10 cellular contexts compared by ENCODE assay signal in genomic region chr12:6964605-6965025, GRCh38. TPM values are rescaled to one million over a fixed set of nuclear protein-coding genes. Genes with fewer than 3 reads are reported as not detected.
A peak's percentile ranks its signal among the peaks of the same experiment; 100 is the strongest.
DNase-seq lines count a peak whose midpoint lies in the region; ATAC-seq, FAIRE-seq and TF ChIP-seq lines count a peak whose summit lies in the region.
"Had no signal": no experiment of that assay in that cellular context is flagged by ENCODE, and none has a peak within 500 bp of the region (broad histone marks: within the 10 kb centered on the region; RNA-seq: fewer than 3 reads in every experiment).

No MANE protein-coding gene starts in this region.

- TF ChIP-seq POLR2A in stomach (IDR thresholded peaks at IDR 0.05) = no peak

- FAIRE-seq in keratinocyte (lab: Jason Lieb, UNC) = no peak
- FAIRE-seq: A204.1 had no signal

- TF ChIP-seq EP300 in stomach (IDR thresholded peaks at IDR 0.05) = no peak

- POLR2A ChIA-PET in activated CD8-positive, alpha-beta T cell treated with anti-CD3 and anti-CD28 coated beads, Interleukin-2, amount 10 ng/mL, durations not matched to agents 7 days and 5 days (lab: Charles Lee) = interaction anchor here (0.7 to 18.7 kb wide), 7 partner anchors 19 to 98 kb away, joined by 3 to 1099 read pairs (median 4); partner anchors contain the start of genes C12orf57, ENO2, LPCAT3 and PTPN6

- H3K4me1 Mint-ChIP-seq in activated CD8-positive, alpha-beta T cell treated with anti-CD3 and anti-CD28 coated beads, Interleukin-2, amount 10 ng/mL, durations not matched to agents 7 days and 5 days (ENCODE audit: low read depth) = peaks cover 80% of the 10 kb centered on the region

- DNase-seq in DMS53 (lab: John Stamatoyannopoulos, UW) (peak; percentile 76), DMS53 treated with DMSO at 0.1 percent for 48 hours (lab: John Stamatoyannopoulos, UW; ENCODE audit: unreplicated experiment) (no peak), keratinocyte (ENCODE audit: low read depth, low spot score) (no peak), stomach (no peak), MV-4-11 (lab: John Stamatoyannopoulos, UW) (no peak)
- DNase-seq in activated CD8-positive, alpha-beta T cell treated with anti-CD3 and anti-CD28 coated beads, Interleukin-2, amount 10 ng/mL, durations not matched to agents 7 days and 5 days = no peak
- no peak for DNase-seq in stimulated activated naive CD4-positive, alpha-beta T cell (lab: John Stamatoyannopoulos, UW)

- WGBS in stomach, 5 donors = 30 to 51% (median 31%) methylated on average over 5 to 8 of the region's 8 CpGs

- peaks cover 66% of the 10 kb centered on the region for H3K36me3 Mint-ChIP-seq in activated CD8-positive, alpha-beta T cell treated with anti-CD3 and anti-CD28 coated beads, Interleukin-2, amount 10 ng/mL, durations not matched to agents 7 days and 5 days (ENCODE audit: low read depth)

- H3K27ac ChIP-seq in keratinocyte (ENCODE audit: control insufficient read depth, insufficient read depth, low read length) (peak overlapping the region; percentile 95), stomach (peak overlapping the region; percentile 93 to 97 (median 96))

- H3K4me3 ChIP-seq in keratinocyte (ENCODE audit: control insufficient read depth in 2 of 3, extremely low read depth in 1 of 3, insufficient read depth in 2 of 3, low read depth in 1 of 3, low read length in 3 of 3) (peak overlapping the region; percentile 80 to 94 (median 81)), stomach (peak overlapping the region; percentile 47 to 68 (median 58))

- intact Hi-C loops in stomach (cut with DNase I; ENCODE audit: low total_unique reads) = no loop called here

- no peak for ATAC-seq in activated CD8-positive, alpha-beta T cell treated with anti-CD3 and anti-CD28 coated beads, Interleukin-2, amount 10 ng/mL, durations not matched to agents 7 days and 5 days
- ATAC-seq in GM18519 (IDR thresholded peaks at IDR 0.05; ENCODE audit: low FRiP score, unreplicated experiment) = no peak

- H3K79me2 ChIP-seq in keratinocyte (ENCODE audit: control insufficient read depth, insufficient read depth, low read length) = peaks cover 62% of the 10 kb centered on the region

- peak overlapping the region; percentile 99 for H3K9ac ChIP-seq in keratinocyte (ENCODE audit: control insufficient read depth, extremely low read depth, insufficient read depth, low read length)

- no peaks in the 10 kb centered on the region for H3K27me3 Mint-ChIP-seq in activated CD8-positive, alpha-beta T cell treated with anti-CD3 and anti-CD28 coated beads, Interleukin-2, amount 10 ng/mL, durations not matched to agents 7 days and 5 days (ENCODE audit: low read depth)

- H3K9me1 ChIP-seq in keratinocyte (ENCODE audit: control insufficient read depth, extremely low read depth, insufficient read depth, low read length) = peaks cover 3% of the 10 kb centered on the region

- H3K4me1 ChIP-seq in keratinocyte (ENCODE audit: control insufficient read depth, extremely low read depth, insufficient read depth, low read length) = peaks cover 51% of the 10 kb centered on the region
- peaks cover 71 to 90% (median 83%) of the 10 kb centered on the region in 4 donors for H3K4me1 ChIP-seq in stomach

- H3K27ac Mint-ChIP-seq in activated CD8-positive, alpha-beta T cell treated with anti-CD3 and anti-CD28 coated beads, Interleukin-2, amount 10 ng/mL, durations not matched to agents 7 days and 5 days = peak overlapping the region; percentile 77

- dilution Hi-C loops in keratinocyte (cut with MboI; ENCODE audit: extremely low pct_ligation_motif_present, low sequenced_read_pairs) = no loop called here

- TF ChIP-seq CTCF in keratinocyte (optimal IDR thresholded peaks at IDR 0.05 in 1 of 3, IDR thresholded peaks at IDR 0.05 in 1 of 3, conservative IDR thresholded peaks at IDR 0.05 in 1 of 3; ENCODE audit: extremely low read depth in 1 of 3, insufficient read depth in 2 of 3, low read length in 3 of 3) = no peak
- no peak for TF ChIP-seq CTCF in stomach (IDR thresholded peaks at IDR 0.05)

- H3K36me3 ChIP-seq in keratinocyte (ENCODE audit: control insufficient read depth in 2 of 2, extremely low read depth in 1 of 2, insufficient read depth in 2 of 2, low read length in 2 of 2) (peaks cover 23 to 47% of the 10 kb centered on the region in 2 experiments), stomach (peaks cover 38 to 50% (median 45%) of the 10 kb centered on the region in 4 donors)

- H3K4me3 Mint-ChIP-seq in activated CD8-positive, alpha-beta T cell treated with anti-CD3 and anti-CD28 coated beads, Interleukin-2, amount 10 ng/mL, durations not matched to agents 7 days and 5 days = peak overlapping the region; percentile 12

- CTCF ChIA-PET in activated CD8-positive, alpha-beta T cell treated with anti-CD3 and anti-CD28 coated beads, Interleukin-2, amount 10 ng/mL, durations not matched to agents 7 days and 5 days (lab: Charles Lee) = interaction anchor here (0.7 to 13.3 kb wide), 22 partner anchors 9 to 329 kb away, joined by 3 to 742 read pairs (median 6); partner anchors contain the start of genes C12orf57, C1RL, CDCA3 and LPAR5

- peak overlapping the region; percentile 93 for H3K4me2 ChIP-seq in keratinocyte (ENCODE audit: control insufficient read depth, extremely low read depth, insufficient read depth, low read depth, low read length)

- no peaks in the 10 kb centered on the region for H3K9me3 Mint-ChIP-seq in activated CD8-positive, alpha-beta T cell treated with anti-CD3 and anti-CD28 coated beads, Interleukin-2, amount 10 ng/mL, durations not matched to agents 7 days and 5 days (ENCODE audit: insufficient read depth)

- no peak overlapping the region for H2AFZ ChIP-seq in keratinocyte (ENCODE audit: control insufficient read depth, low read length)

- H3K9me3 ChIP-seq in keratinocyte (ENCODE audit: control insufficient read depth, low read depth, low read length) (no peaks in the 10 kb centered on the region), stomach (no peaks in the 10 kb centered on the region)

- H4K20me1 ChIP-seq in keratinocyte (ENCODE audit: control insufficient read depth, extremely low read depth, insufficient read depth, low read length) = peaks cover 8% of the 10 kb centered on the region

- H3K27me3 ChIP-seq in keratinocyte (ENCODE audit: control insufficient read depth, extremely low read depth, insufficient read depth, low read length) = no peaks in the 10 kb centered on the region
- H3K27me3 ChIP-seq in stomach = no peaks in the 10 kb centered on the region

RNA-seq across cellular contexts. Expression of gene PHB2, which starts 5.8 kb away (rescaled TPM):
- 100 to 1,000 TPM; 226 to 236 TPM for total RNA-seq in activated CD8-positive, alpha-beta T cell treated with anti-CD3 and anti-CD28 coated beads, Interleukin-2, amount 10 ng/mL, durations not matched to agents 7 days and 5 days
- polyA plus RNA-seq in keratinocyte = 225 to 270 TPM (median 244 TPM) in 3 replicates
- 45.5 TPM for polyA plus RNA-seq in keratinocyte (2011; ENCODE audit: low read depth)
- 214 and 236 TPM in 2 replicates for polyA plus RNA-seq in keratinocyte (2011; cell fraction: cytosol; rRNA removed)
- polyA plus RNA-seq in keratinocyte (2011; cell fraction: nucleus; rRNA removed) = 161 and 173 TPM in 2 replicates
- polyA plus RNA-seq in keratinocyte (2012; ENCODE audit: low replicate concordance) = 97.6 and 161 TPM in 2 replicates
- polyA minus RNA-seq in keratinocyte = 102 to 141 TPM (median 127 TPM) in 3 replicates
- polyA minus RNA-seq in keratinocyte (2011; cell fraction: cytosol; rRNA and poly(A)+ RNA removed) = 116 TPM
- 52.7 and 53.3 TPM in 2 replicates for polyA minus RNA-seq in keratinocyte (2011; cell fraction: nucleus; rRNA and poly(A)+ RNA removed)
- total RNA-seq in stomach = 100 to 1,000 TPM in 4 of 5 donors, 10 to 100 TPM in 1; 49.2 to 441 (median 150) TPM
- polyA plus RNA-seq in stomach = 100 to 1,000 TPM; 150 to 179 (median 154) TPM

RNA-seq across cellular contexts. Expression of gene EMG1, which starts 6.1 kb away (rescaled TPM):
- total RNA-seq in activated CD8-positive, alpha-beta T cell treated with anti-CD3 and anti-CD28 coated beads, Interleukin-2, amount 10 ng/mL, durations not matched to agents 7 days and 5 days = 10 to 100 TPM; 54.9 to 58.7 TPM
- 61.6 to 104 TPM (median 76.9 TPM) in 3 replicates for polyA plus RNA-seq in keratinocyte
- 56.1 TPM for polyA plus RNA-seq in keratinocyte (2011; ENCODE audit: low read depth)
- 73.4 and 74.3 TPM in 2 replicates for polyA plus RNA-seq in keratinocyte (2011; cell fraction: cytosol; rRNA removed)
- 48.1 and 49.0 TPM in 2 replicates for polyA plus RNA-seq in keratinocyte (2011; cell fraction: nucleus; rRNA removed)
- polyA plus RNA-seq in keratinocyte (2012; ENCODE audit: low replicate concordance) = 79.0 and 91.0 TPM in 2 replicates
- polyA minus RNA-seq in keratinocyte = 24.4 to 38.8 TPM (median 30.2 TPM) in 3 replicates
- 21.5 TPM for polyA minus RNA-seq in keratinocyte (2011; cell fraction: cytosol; rRNA and poly(A)+ RNA removed)
- 7.2 and 15.8 TPM in 2 replicates for polyA minus RNA-seq in keratinocyte (2011; cell fraction: nucleus; rRNA and poly(A)+ RNA removed)
- 10 to 100 TPM in 3 of 5 donors, 1 to 10 TPM in 2; 1.2 to 86.6 (median 25.2) TPM for total RNA-seq in stomach
- 10 to 100 TPM; 19.3 to 22.7 (median 21.7) TPM for polyA plus RNA-seq in stomach

RNA-seq across cellular contexts. Expression of gene PTPN6, which starts 13.5 kb away (rescaled TPM):
- total RNA-seq in activated CD8-positive, alpha-beta T cell treated with anti-CD3 and anti-CD28 coated beads, Interleukin-2, amount 10 ng/mL, durations not matched to agents 7 days and 5 days = 100 to 1,000 TPM; 354 to 397 TPM
- 18.7 to 21.0 TPM (median 19.7 TPM) in 3 replicates for polyA plus RNA-seq in keratinocyte
- polyA plus RNA-seq in keratinocyte (2011; ENCODE audit: low read depth) = 29.9 TPM
- polyA plus RNA-seq in keratinocyte (2011; cell fraction: cytosol; rRNA removed) = 11.7 and 19.6 TPM in 2 replicates
- polyA plus RNA-seq in keratinocyte (2011; cell fraction: nucleus; rRNA removed) = 28.5 and 37.9 TPM in 2 replicates
- polyA plus RNA-seq in keratinocyte (2012; ENCODE audit: low replicate concordance) = 24.7 and 25.1 TPM in 2 replicates
- polyA minus RNA-seq in keratinocyte = 14.2 to 34.8 TPM (median 17.7 TPM) in 3 replicates
- polyA minus RNA-seq in keratinocyte (2011; cell fraction: cytosol; rRNA and poly(A)+ RNA removed) = 23.8 TPM
- polyA minus RNA-seq in keratinocyte (2011; cell fraction: nucleus; rRNA and poly(A)+ RNA removed) = 5.6 and 10.3 TPM in 2 replicates
- 10 to 100 TPM; 11.2 to 36.6 (median 28.0) TPM for total RNA-seq in stomach
- 10 to 100 TPM; 40.6 to 51.2 (median 41.2) TPM for polyA plus RNA-seq in stomach

RNA-seq across cellular contexts. Expression of gene C12orf57, which starts 20.8 kb away (rescaled TPM):
- total RNA-seq in activated CD8-positive, alpha-beta T cell treated with anti-CD3 and anti-CD28 coated beads, Interleukin-2, amount 10 ng/mL, durations not matched to agents 7 days and 5 days = 100 to 1,000 TPM; 184 to 185 TPM
- polyA plus RNA-seq in keratinocyte (121 to 211 TPM (median 137 TPM) in 3 replicates), stomach (100 to 1,000 TPM; 418 to 621 (median 443) TPM)
- 27.9 TPM for polyA plus RNA-seq in keratinocyte (2011; ENCODE audit: low read depth)
- 145 and 239 TPM in 2 replicates for polyA plus RNA-seq in keratinocyte (2011; cell fraction: cytosol; rRNA removed)
- 64.7 and 79.2 TPM in 2 replicates for polyA plus RNA-seq in keratinocyte (2011; cell fraction: nucleus; rRNA removed)
- 106 and 137 TPM in 2 replicates for polyA plus RNA-seq in keratinocyte (2012; ENCODE audit: low replicate concordance)
- polyA minus RNA-seq in keratinocyte = 30.4 to 74.9 TPM (median 35.3 TPM) in 3 replicates
- 64.5 TPM for polyA minus RNA-seq in keratinocyte (2011; cell fraction: cytosol; rRNA and poly(A)+ RNA removed)
- polyA minus RNA-seq in keratinocyte (2011; cell fraction: nucleus; rRNA and poly(A)+ RNA removed) = 20.9 and 21.8 TPM in 2 replicates
- 100 to 1,000 TPM; 155 to 453 (median 306) TPM for total RNA-seq in stomach

RNA-seq across cellular contexts. Expression of gene RNU7-1, which starts 21.0 kb away (rescaled TPM):
- total RNA-seq in activated CD8-positive, alpha-beta T cell treated with anti-CD3 and anti-CD28 coated beads, Interleukin-2, amount 10 ng/mL, durations not matched to agents 7 days and 5 days = not detected
- polyA plus RNA-seq in keratinocyte = not detected in 3 replicates
- polyA plus RNA-seq in keratinocyte (2011; ENCODE audit: low read depth) = not detected
- polyA plus RNA-seq in keratinocyte (2011; cell fraction: cytosol; rRNA removed) = not detected in 2 replicates
- polyA plus RNA-seq in keratinocyte (2011; cell fraction: nucleus; rRNA removed) = not detected in 2 replicates
- not detected in 2 replicates for polyA plus RNA-seq in keratinocyte (2012; ENCODE audit: low replicate concordance)
- polyA minus RNA-seq in keratinocyte = not detected in 3 replicates
- polyA minus RNA-seq in keratinocyte (2011; cell fraction: cytosol; rRNA and poly(A)+ RNA removed) = not detected
- polyA minus RNA-seq in keratinocyte (2011; cell fraction: nucleus; rRNA and poly(A)+ RNA removed) = not detected in 2 replicates
- not detected for total RNA-seq in stomach
- not detected for polyA plus RNA-seq in stomach
- total RNA-seq: lower leg skin had no signal

Comparison
In these comparisons a context has a peak if more than half of its experiments do, and no peak if none do; other contexts are left out.
1. RNA of gene PTPN6, which starts 13.5 kb away (total RNA-seq): 354 to 397 TPM in activated CD8-positive, alpha-beta T cell treated with anti-CD3 and anti-CD28 coated beads, Interleukin-2, amount 10 ng/mL, durations not matched to agents 7 days and 5 days; 11.2 to 36.6 TPM in stomach; every median in the first group is over 4 times any median in the second.